5 cellular contexts compared by ENCODE assay signal in the genomic region with DNA sequence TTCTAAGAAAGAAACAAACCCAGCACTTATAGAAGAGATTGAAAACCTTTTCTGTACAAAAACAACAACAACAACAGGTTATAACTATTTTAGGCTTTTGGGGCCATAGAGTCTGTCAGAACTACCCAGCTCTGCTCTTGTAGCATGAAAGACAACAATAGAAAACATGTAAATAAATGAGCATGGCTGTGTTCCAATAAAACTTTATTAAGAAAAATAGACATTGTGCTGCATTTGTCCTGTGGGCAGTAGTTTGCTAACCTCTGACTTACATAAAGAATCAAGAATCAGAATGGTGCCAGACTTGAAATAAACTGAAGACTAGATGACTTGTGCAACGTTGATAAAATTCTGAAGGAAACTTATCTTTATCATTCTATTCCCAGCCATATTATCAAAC.
"Had no signal": no experiment of that assay in that cellular context is flagged by ENCODE, and none has a peak within 500 bp of the region (broad histone marks: within the 10 kb centered on the region; RNA-seq: fewer than 3 reads in every experiment).

No MANE protein-coding gene starts in this region.

- DNase-seq: H9, HCEC 1CT, IMR-90, KBM-7 had no signal

- ATAC-seq: GM23338 had no signal
